Comparison of ENCODE assay signal across 8 cellular contexts in genomic region chr19:50040967-50041366, GRCh38.
"Had no signal": no experiment of that assay in that cellular context is flagged by ENCODE, and none has a peak within 500 bp of the region (broad histone marks: within the 10 kb centered on the region; RNA-seq: fewer than 3 reads in every experiment).

No MANE protein-coding gene starts in this region.

- FAIRE-seq: H1, H54, HTR-8/SVneo had no signal

- H3K4me1 ChIP-seq: HAP-1 had no signal

- DNase-seq: HFFc6, IMR-90 had no signal

- ATAC-seq: GM23338, HCT116 had no signal

- H3K27ac Mint-ChIP-seq: GM23338, HFFc6 had no signal

- H3K4me3 Mint-ChIP-seq: GM23338, HFFc6 had no signal

- H3K4me1 Mint-ChIP-seq: GM23338 had no signal

- H3K4me3 ChIP-seq: GM23338, HAP-1 had no signal
